Comparison of ENCODE assay signal across 14 cellular contexts in the genomic region with DNA sequence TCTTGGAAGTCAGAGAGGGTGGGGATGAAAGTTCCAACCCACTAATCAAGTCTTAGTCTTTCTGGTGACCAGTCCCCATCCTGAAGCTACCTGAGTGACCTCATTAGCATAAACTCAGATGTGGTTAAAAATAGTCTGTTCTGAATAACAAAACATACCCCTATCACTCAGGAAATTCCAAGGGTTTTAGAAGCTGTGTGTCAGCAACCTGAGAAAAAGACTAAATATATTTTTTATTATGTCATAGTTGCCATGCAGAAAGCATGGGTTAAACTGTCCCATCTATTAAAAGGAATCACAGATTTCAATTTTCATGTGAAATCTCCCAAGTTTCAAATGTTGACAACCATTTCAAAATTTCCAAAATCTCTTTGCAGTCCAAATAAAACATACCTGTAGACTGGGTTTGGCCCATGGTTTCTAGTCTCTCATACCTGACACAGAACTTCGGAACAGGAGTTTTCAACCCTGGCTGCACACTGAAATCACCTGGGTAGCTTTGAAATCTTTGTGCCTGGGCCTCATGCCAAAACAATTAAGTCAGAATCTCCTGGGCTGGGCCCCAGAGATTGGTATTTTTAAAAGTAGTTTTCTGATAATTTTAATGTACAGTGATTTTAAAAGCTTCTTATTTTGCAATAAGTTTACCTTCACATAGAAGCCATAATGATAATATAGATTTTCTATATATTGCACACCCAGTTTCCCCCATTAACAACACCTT.
A peak's percentile ranks its signal among the peaks of the same experiment; 100 is the strongest.
DNase-seq lines count a peak whose midpoint lies in the region; ATAC-seq and TF ChIP-seq lines count a peak whose summit lies in the region.
"Had no signal": no experiment of that assay in that cellular context is flagged by ENCODE, and none has a peak within 500 bp of the region (broad histone marks: within the 10 kb centered on the region; RNA-seq: fewer than 3 reads in every experiment).

No MANE protein-coding gene starts in this region.

- H3K36me3 Mint-ChIP-seq in MCF 10A (ENCODE audit: insufficient read depth, unreplicated experiment): no peaks in the 10 kb centered on the region
- H3K36me3 Mint-ChIP-seq: naive thymus-derived CD8-positive, alpha-beta T cell; stimulated activated naive B cell treated with anti-CD40 and anti-IgM and Interleukin-4, amounts not matched to agents 10 μg/mL and 1 μg/mL and 100 μg/mL, for 72 hours had no signal

- POLR2A ChIA-PET in MCF 10A (lab: Yijun Ruan, JAX): interaction anchor here (0.6 to 11.4 kb wide), 24 partner anchors 9 to 1408 kb away, joined by 3 to 144 read pairs (median 5); a partner anchor contains a TSS

- H3K27ac ChIP-seq in ACC112 (ENCODE audit: low read depth, low read length): peak overlapping the region; percentile 98

- peaks cover 51% of the 10 kb centered on the region for H3K4me1 ChIP-seq in ACC112 (ENCODE audit: control insufficient read depth, insufficient read depth, low read length, unreplicated experiment)

- H3K4me3 ChIP-seq in ACC112 (ENCODE audit: low read depth, low read length): peak overlapping the region; percentile 34; the same call in 1 of the 2 replicates

- CTCF ChIA-PET in MCF 10A (lab: Yijun Ruan, JAX): interaction anchor here (0.6 to 1.5 kb wide), 5 partner anchors 9 to 423 kb away, joined by 3 to 7 read pairs (median 3); no protein-coding TSS in a partner anchor

- H3K27me3 Mint-ChIP-seq in MCF 10A (ENCODE audit: insufficient read depth, unreplicated experiment): no peaks in the 10 kb centered on the region
- H3K27me3 Mint-ChIP-seq: stimulated activated naive B cell treated with anti-CD40 and anti-IgM and Interleukin-4, amounts not matched to agents 10 μg/mL and 1 μg/mL and 100 μg/mL, for 72 hours had no signal

- H3K9me3 Mint-ChIP-seq in MCF 10A (ENCODE audit: unreplicated experiment): no peaks in the 10 kb centered on the region
- H3K9me3 Mint-ChIP-seq: stimulated activated naive B cell treated with anti-CD40 and anti-IgM and Interleukin-4, amounts not matched to agents 10 μg/mL and 1 μg/mL and 100 μg/mL, for 72 hours had no signal

- no peak for ATAC-seq in HG03469 (IDR thresholded peaks at IDR 0.05; ENCODE audit: unreplicated experiment)
- ATAC-seq in GM18502 (IDR thresholded peaks at IDR 0.05; ENCODE audit: poor library complexity, unreplicated experiment): no peak
- ATAC-seq: activated CD4-positive, CD25-positive, alpha-beta regulatory T cell treated with anti-CD3 and anti-CD28 coated beads, Interleukin-2, amount 50 U/mL, for 24 hours; naive thymus-derived CD8-positive, alpha-beta T cell; stimulated activated naive B cell treated with anti-CD40 and anti-IgM and Interleukin-4, amounts not matched to agents 10 μg/mL and 1 μg/mL and 100 μg/mL, for 72 hours had no signal

- H3K36me3 ChIP-seq in ACC112 (ENCODE audit: insufficient read depth, low read length): no peaks in the 10 kb centered on the region

- peaks cover 41% of the 10 kb centered on the region for H3K4me1 Mint-ChIP-seq in MCF 10A (ENCODE audit: insufficient read depth, unreplicated experiment)
- H3K4me1 Mint-ChIP-seq: naive thymus-derived CD8-positive, alpha-beta T cell; stimulated activated naive B cell treated with anti-CD40 and anti-IgM and Interleukin-4, amounts not matched to agents 10 μg/mL and 1 μg/mL and 100 μg/mL, for 72 hours had no signal

- H3K4me3 Mint-ChIP-seq in MCF 10A (ENCODE audit: unreplicated experiment): peak overlapping the region; percentile 57
- H3K4me3 Mint-ChIP-seq: naive thymus-derived CD8-positive, alpha-beta T cell; stimulated activated naive B cell treated with anti-CD40 and anti-IgM and Interleukin-4, amounts not matched to agents 10 μg/mL and 1 μg/mL and 100 μg/mL, for 72 hours had no signal

- DNase-seq in LoVo (ENCODE audit: low spot score): peak; percentile 6
- DNase-seq in MCF 10A (ENCODE audit: unreplicated experiment): peak; percentile 80
- peak; percentile 39 to 78 for DNase-seq in lung microvascular endothelial cell (ENCODE audit: low read depth in 2 of 2)
- no peak for DNase-seq in NCI-H2227 (lab: John Stamatoyannopoulos, UW; ENCODE audit: unreplicated experiment)
- DNase-seq in RKO (ENCODE audit: low spot score): no peak
- DNase-seq: head of caudate nucleus; naive thymus-derived CD8-positive, alpha-beta T cell; NCI-H187 treated with DMSO at 0.1 percent for 48 hours; SHP77; stimulated activated naive B cell treated with anti-CD40 and anti-IgM and Interleukin-4, amounts not matched to agents 10 μg/mL and 1 μg/mL and 100 μg/mL, for 72 hours had no signal

- BruUV-seq in MCF 10A (replicated peaks; lab: Mats Ljungman, UMichigan): no TSS peak

- H3K27ac Mint-ChIP-seq in MCF 10A (ENCODE audit: low read depth, unreplicated experiment): peak overlapping the region; percentile 95
- H3K27ac Mint-ChIP-seq: naive thymus-derived CD8-positive, alpha-beta T cell; stimulated activated naive B cell treated with anti-CD40 and anti-IgM and Interleukin-4, amounts not matched to agents 10 μg/mL and 1 μg/mL and 100 μg/mL, for 72 hours had no signal

- no peaks in the 10 kb centered on the region for H3K79me2 ChIP-seq in ACC112 (ENCODE audit: control insufficient read depth, insufficient read depth, low read length, unreplicated experiment)

- intact Hi-C loops in MCF 10A (cut with micrococcal nuclease): no loop called here

- TF ChIP-seq CTCF in MCF 10A (IDR thresholded peaks at IDR 0.05; ENCODE audit: unreplicated experiment): no peak

- H3K27me3 ChIP-seq in ACC112 (ENCODE audit: insufficient read depth, low read length): no peaks in the 10 kb centered on the region

- H2AFZ ChIP-seq in ACC112 (ENCODE audit: low read length, unreplicated experiment): no peak overlapping the region

Comparison
In these comparisons a context has a peak if more than half of its experiments do, and no peak if none do; other contexts are left out.
1. DNase-seq: peak in LoVo (single experiment), MCF 10A (single experiment) and lung microvascular endothelial cell (2 of 2); none in NCI-H2227 (single experiment) and RKO (single experiment).